In the genomic region with DNA sequence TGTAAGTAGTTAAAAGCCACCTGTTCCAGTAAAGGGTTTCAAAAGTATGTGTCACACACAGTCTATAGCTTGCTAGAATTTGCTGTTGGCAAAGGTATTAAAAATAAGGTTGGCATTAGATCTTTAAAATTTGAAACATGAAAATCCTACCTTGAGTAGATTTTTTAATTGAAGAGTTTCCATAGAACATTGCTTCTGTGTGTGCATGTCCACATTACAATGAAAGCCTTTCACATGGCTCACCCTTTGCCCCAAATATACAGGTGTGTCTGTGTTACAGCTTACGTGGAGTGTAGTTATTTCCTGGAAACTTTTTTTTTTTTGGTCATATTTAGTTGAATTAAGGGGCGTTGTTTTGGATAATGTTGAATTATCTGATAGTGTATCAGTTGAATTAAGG, we compare ENCODE assay signal across 10 cellular contexts. TPM values are rescaled to one million over a fixed set of nuclear protein-coding genes. Genes with fewer than 3 reads are reported as not detected.
DNase-seq lines count a peak whose midpoint lies in the region; ATAC-seq and TF ChIP-seq lines count a peak whose summit lies in the region.
"Had no signal": no experiment of that assay in that cellular context is flagged by ENCODE, and none has a peak within 500 bp of the region (broad histone marks: within the 10 kb centered on the region; RNA-seq: fewer than 3 reads in every experiment).

No MANE protein-coding gene starts in this region.

- H3K9me3 Mint-ChIP-seq in osteocyte (ENCODE audit: unreplicated experiment) = no peaks in the 10 kb centered on the region

- no peak overlapping the region for H3K27ac Mint-ChIP-seq in osteocyte (ENCODE audit: unreplicated experiment)

- POLR2A ChIA-PET in PC-9 (lab: Charles Lee; ENCODE audit: unreplicated experiment) = interaction anchor here (1.2 kb wide), 1 partner anchor 81 kb away, joined by 4 read pairs; no protein-coding TSS in a partner anchor

- CTCF ChIA-PET in PC-9 (lab: Charles Lee) = interaction anchor here (0.6 to 2.2 kb wide), 2 partner anchors 109 to 130 kb away, joined by 4 read pairs; no protein-coding TSS in a partner anchor

- 93 to 96% methylated on average over 2 of the region's 2 CpGs for WGBS in GM23248 (ENCODE audit: low coverage in 1 of 2, low lambda C conversion rate in 2 of 2, missing lambda C conversion rate in 2 of 2), 2 experiments
- WGBS in right lobe of liver (ENCODE audit: insufficient coverage, low coverage, low lambda C conversion rate, missing lambda C conversion rate) = 87% methylated on average over 2 of the region's 2 CpGs

- TF ChIP-seq POLR2A in right lobe of liver (IDR thresholded peaks at IDR 0.05) = no peak

- no TSS peak for BruUV-seq in PC-9 (replicated peaks; lab: Mats Ljungman, UMichigan)

- in situ Hi-C loops in GM23248 (cut with MboI) = no loop called here

- peak overlapping the region; percentile 79; the same call in 1 of the 2 replicates for H3K9ac ChIP-seq in GM23248

- H3K27me3 ChIP-seq in GM23248 (replicated peaks; ENCODE audit: insufficient read depth) (no peaks in the 10 kb centered on the region), PC-9 (ENCODE audit: insufficient read depth, low read depth) (no peaks in the 10 kb centered on the region), right lobe of liver (no peaks in the 10 kb centered on the region)

- TF ChIP-seq CTCF in PC-9 (conservative IDR thresholded peaks at IDR 0.05) (no peak), osteocyte (IDR thresholded peaks at IDR 0.05) (no peak), right lobe of liver (IDR thresholded peaks at IDR 0.05) (no peak)

- H3K27me3 Mint-ChIP-seq in osteocyte (ENCODE audit: unreplicated experiment) = no peaks in the 10 kb centered on the region

- peak overlapping the region; percentile 89 for H3K4me3 ChIP-seq in GM23248
- H3K4me3 ChIP-seq in PC-9 = peak overlapping the region; percentile 99
- H3K4me3 ChIP-seq in right lobe of liver = no peak overlapping the region

- H3K4me1 ChIP-seq in GM23248 (ENCODE audit: insufficient read depth) (peaks cover 37% of the 10 kb centered on the region), PC-9 (replicated peaks; ENCODE audit: insufficient read depth) (peaks cover 70% of the 10 kb centered on the region), right lobe of liver (peaks cover 0 to 17% (median 2%) of the 10 kb centered on the region in 4 donors)

- H3K4me2 ChIP-seq in GM23248 (ENCODE audit: unreplicated experiment) (peak overlapping the region; percentile 98), PC-9 (peak overlapping the region; percentile 92)

- peaks cover 66% of the 10 kb centered on the region for H3K79me2 ChIP-seq in GM23248 (ENCODE audit: insufficient read depth)
- H3K79me2 ChIP-seq in PC-9 (ENCODE audit: low read depth) = peaks cover 86% of the 10 kb centered on the region

- peaks cover 20% of the 10 kb centered on the region for H3F3A ChIP-seq in GM23248 (ENCODE audit: insufficient read depth)
- H3F3A ChIP-seq in PC-9 (ENCODE audit: insufficient read depth, low read depth) = peaks cover 29% of the 10 kb centered on the region; the same call in 1 of the 2 replicates

- H3K9me2 ChIP-seq in GM23248 (ENCODE audit: insufficient read depth) = no peaks in the 10 kb centered on the region
- no peaks in the 10 kb centered on the region for H3K9me2 ChIP-seq in PC-9 (ENCODE audit: insufficient read depth)

- peak; percentile 21 for ATAC-seq in esophagus mucosa
- ATAC-seq in right lobe of liver = no peak
- ATAC-seq in HG02798 (IDR thresholded peaks at IDR 0.05; ENCODE audit: poor library complexity, unreplicated experiment) = no peak

- H2AFZ ChIP-seq in GM23248 (no peak overlapping the region), PC-9 (no peak overlapping the region)

- DNase-seq in GM23248 (no peak), PC-9 (peak in 1 of 2 experiments; percentile 69), osteocyte (ENCODE audit: extremely low spot score, unreplicated experiment) (no peak), right lobe of liver (no peak), DMS 273 (lab: John Stamatoyannopoulos, UW; ENCODE audit: unreplicated experiment) (no peak), NCI-H187 treated with DMSO at 0.1 percent for 48 hours (lab: John Stamatoyannopoulos, UW) (no peak)
- DNase-seq: activated CD4-positive, alpha-beta T cell treated with anti-CD3 and anti-CD28 coated beads for 4 hours; cortex of kidney had no signal

- peak overlapping the region; percentile 85 for H3K4me3 Mint-ChIP-seq in osteocyte (ENCODE audit: unreplicated experiment)

- H3K36me3 Mint-ChIP-seq in osteocyte (ENCODE audit: unreplicated experiment) = peaks cover 19% of the 10 kb centered on the region

- H3K9me3 ChIP-seq in GM23248 (ENCODE audit: low read depth) (no peaks in the 10 kb centered on the region), PC-9 (ENCODE audit: insufficient read depth, low read depth) (no peaks in the 10 kb centered on the region), right lobe of liver (no peaks in the 10 kb centered on the region)

- H3K36me3 ChIP-seq in GM23248 (ENCODE audit: low read depth) = no peaks in the 10 kb centered on the region
- peaks cover 18% of the 10 kb centered on the region for H3K36me3 ChIP-seq in PC-9 (ENCODE audit: low read depth)
- H3K36me3 ChIP-seq in right lobe of liver = no peaks in the 10 kb centered on the region

- H3K27ac ChIP-seq in GM23248 (no peak overlapping the region), PC-9 (peak overlapping the region; percentile 74), right lobe of liver (no peak overlapping the region)

- H4K20me1 ChIP-seq in GM23248 (ENCODE audit: insufficient read depth) (peaks cover 13% of the 10 kb centered on the region; the same call in 1 of the 2 replicates), PC-9 (ENCODE audit: insufficient read depth) (peaks cover 11% of the 10 kb centered on the region; the same call in 1 of the 2 replicates)

- H3K4me1 Mint-ChIP-seq in osteocyte (ENCODE audit: unreplicated experiment) = peaks cover 52% of the 10 kb centered on the region

- intact Hi-C loops in PC-9 (cut with micrococcal nuclease; ENCODE audit: unreplicated experiment) = loop anchor here (1.0 to 10.0 kb wide), 7 partner anchors 19 to 270 kb away; no protein-coding TSS in a partner anchor
- intact Hi-C loops in right lobe of liver (cut with DNase I) = no loop called here

RNA-seq across cellular contexts. Expression of gene ABHD17C, which starts 2.2 kb away (rescaled TPM):
- total RNA-seq in GM23248 (2014; rRNA removed; shearing (Covaris generic)) = 3.8 and 8.3 TPM in 2 replicates
- polyA plus RNA-seq in GM23248 (2016; fragmentation: Nextera tagmentation; extraction: Ambion mirVana) = 2.1 and 2.2 TPM in 2 replicates
- total RNA-seq in PC-9 (2021) (35.6 and 42.2 TPM in 2 replicates), esophagus mucosa (45.3 TPM), osteocyte (14.4 and 17.7 TPM in 2 replicates), right lobe of liver (1 to 10 TPM; 2.0 to 5.5 (median 3.0) TPM)

Comparison
In these comparisons a context has a peak if more than half of its experiments do, and no peak if none do; other contexts are left out.
1. H3K4me3 ChIP-seq: peak in GM23248 (single experiment) and PC-9 (single experiment); none in right lobe of liver (0 of 3).